ENCODE assay signal across 13 cellular contexts in the genomic region with DNA sequence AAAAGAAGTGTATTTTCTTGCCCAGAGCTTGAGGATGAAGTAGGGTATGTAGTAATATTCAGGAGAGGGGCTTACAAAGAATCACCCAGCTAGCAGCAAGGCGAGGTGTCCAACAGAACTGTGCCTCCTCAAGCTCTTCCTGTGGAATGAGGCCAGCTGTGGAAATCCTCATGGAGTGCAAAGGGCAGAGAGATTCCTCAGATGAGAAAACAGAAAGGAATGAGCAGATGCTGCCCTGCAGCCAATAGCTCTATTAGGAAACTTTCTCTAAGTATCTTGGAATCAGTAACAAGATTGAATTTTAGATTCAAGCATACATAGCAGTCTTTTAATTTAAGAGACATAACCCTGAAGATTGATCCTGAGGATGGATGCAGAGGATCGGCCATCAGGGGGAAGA. TPM values are rescaled to one million over a fixed set of nuclear protein-coding genes. Genes with fewer than 3 reads are reported as not detected.
DNase-seq lines count a peak whose midpoint lies in the region; ATAC-seq, FAIRE-seq and TF ChIP-seq lines count a peak whose summit lies in the region.
"Not testable (repeated sequence)": the region's sequence is repeated elsewhere in the genome, so short reads cannot be mapped to it uniquely, and the experiment has no call there.
"Had no signal": no experiment of that assay in that cellular context is flagged by ENCODE, and none has a peak within 500 bp of the region (broad histone marks: within the 10 kb centered on the region; RNA-seq: fewer than 3 reads in every experiment).

No MANE protein-coding gene starts in this region.

- dilution Hi-C loops in endothelial cell of umbilical vein (cut with MboI; ENCODE audit: extremely low pct_ligation_motif_present, low sequenced_read_pairs), result not testable (repeated sequence)

- CTCF ChIA-PET in A549 (lab: Yijun Ruan, JAX); endothelial cell of umbilical vein (lab: Charles Lee): not testable (repeated sequence)

- FAIRE-seq in A549 (lab: Jason Lieb, UNC), result not testable (repeated sequence)
- FAIRE-seq in endothelial cell of umbilical vein (lab: Jason Lieb, UNC), result peak; percentile 76

- H4K20me1 ChIP-seq in endothelial cell of umbilical vein (replicated peaks; ENCODE audit: control insufficient read depth, extremely low read depth, insufficient read depth, low read length), result not testable (repeated sequence)

- not testable (repeated sequence) for H3K9me3 ChIP-seq in A549; RWPE2 (ENCODE audit: severe bottlenecking); endothelial cell of umbilical vein (replicated peaks; ENCODE audit: control insufficient read depth, insufficient read depth, low read length); left lung; aorta (ENCODE audit: control insufficient read depth, low read length)

- not testable (repeated sequence) for TF ChIP-seq POLR2A in A549 (IDR thresholded peaks at IDR 0.05; ENCODE audit: low read length); endothelial cell of umbilical vein (IDR thresholded peaks at IDR 0.05; ENCODE audit: low read depth, low read length)

- not testable (repeated sequence) for H3K4me2 ChIP-seq in A549; endothelial cell of umbilical vein (ENCODE audit: insufficient read depth, low read length)

- not testable (repeated sequence) for TF ChIP-seq EP300 in A549 (IDR thresholded peaks at IDR 0.05)

- no CpG with 5 or more reads among the region's 2 CpGs for WGBS in A549 (ENCODE audit: missing lambda C conversion rate)
- WGBS in aorta, 2 donors, result no CpG with 5 or more reads among the region's 2 CpGs

- H2AFZ ChIP-seq in endothelial cell of umbilical vein (ENCODE audit: low read depth, low read length), result not testable (repeated sequence)

- H3K27me3 ChIP-seq in RWPE2 (ENCODE audit: insufficient read depth, poor library complexity, severe bottlenecking); endothelial cell of umbilical vein (ENCODE audit: control insufficient read depth in 2 of 2, insufficient read depth in 2 of 2, low read length in 2 of 2); left lung; aorta (ENCODE audit: control insufficient read depth in 1 of 2, insufficient read depth in 2 of 2, low read length in 1 of 2): not testable (repeated sequence)

- not testable (repeated sequence) for H3K9me1 ChIP-seq in endothelial cell of umbilical vein (replicated peaks; ENCODE audit: control insufficient read depth, extremely low read depth, insufficient read depth, low read length)

- not testable (repeated sequence) for H3K4me1 ChIP-seq in A549; RWPE2 (ENCODE audit: insufficient read depth, poor library complexity, severe bottlenecking); endothelial cell of umbilical vein (ENCODE audit: control insufficient read depth, extremely low read depth, insufficient read depth, low read length); left lung; aorta (ENCODE audit: control insufficient read depth in 1 of 2, insufficient read depth in 2 of 2, low read length in 2 of 2)

- not testable (repeated sequence) for H3K9ac ChIP-seq in endothelial cell of umbilical vein (replicated peaks; ENCODE audit: extremely low read depth, insufficient read depth, low read length)

- BruUV-seq in endothelial cell of umbilical vein (replicated peaks; lab: Mats Ljungman, UMichigan), result not testable (repeated sequence)

- not testable (repeated sequence) for TF ChIP-seq RAD21 in A549 (conservative IDR thresholded peaks at IDR 0.05 in 1 of 2, IDR thresholded peaks at IDR 0.05 in 1 of 2)

- ATAC-seq in A549 (peak; percentile 94 to 96), RWPE2 (ENCODE audit: low read depth) (peak; percentile 93), left cardiac atrium (peak; percentile 49 to 64), left lung (peak; percentile 43), omental fat pad (ENCODE audit: low FRiP score) (peak; percentile 68), aorta (ENCODE audit: low FRiP score) (peak; percentile 56)

- not testable (repeated sequence) for H3K4me3 ChIP-seq in A549; RWPE2 (ENCODE audit: severe bottlenecking); endothelial cell of umbilical vein (replicated peaks in 1 of 3; ENCODE audit: insufficient read depth in 1 of 3, low read depth in 1 of 3, low read length in 3 of 3); left lung; aorta (ENCODE audit: low read length in 2 of 2)

- TF ChIP-seq CTCF in A549 (IDR thresholded peaks at IDR 0.05); RWPE2 (IDR thresholded peaks at IDR 0.05; ENCODE audit: poor library complexity, severe bottlenecking); endothelial cell of umbilical vein (IDR thresholded peaks at IDR 0.05; ENCODE audit: extremely low read depth in 1 of 2, insufficient read depth in 1 of 2, low read depth in 1 of 2, low read length in 2 of 2); left lung (IDR thresholded peaks at IDR 0.05); omental fat pad (IDR thresholded peaks at IDR 0.05): not testable (repeated sequence)

- not testable (repeated sequence) for H3K27ac ChIP-seq in A549; RWPE2 (ENCODE audit: poor library complexity, severe bottlenecking); endothelial cell of umbilical vein (ENCODE audit: insufficient read depth, low read depth, low read length); left lung; aorta (ENCODE audit: low read depth in 1 of 2, low read length in 2 of 2)

- intact Hi-C loops in endothelial cell of umbilical vein (cut with micrococcal nuclease); left cardiac atrium (cut with DNase I); left lung (cut with DNase I); aorta (cut with DNase I): not testable (repeated sequence)

- POLR2A ChIA-PET in A549 (lab: Yijun Ruan, JAX); endothelial cell of umbilical vein (lab: Charles Lee): not testable (repeated sequence)

- H3K36me3 ChIP-seq in RWPE2 (ENCODE audit: low read depth); endothelial cell of umbilical vein (ENCODE audit: control insufficient read depth in 2 of 2, extremely low read depth in 1 of 2, insufficient read depth in 2 of 2, low read length in 2 of 2); left lung; aorta (ENCODE audit: control insufficient read depth in 1 of 2, insufficient read depth in 2 of 2, low read length in 1 of 2): not testable (repeated sequence)

- not testable (repeated sequence) for DNase-seq in A549 (ENCODE audit: low read depth in 1 of 2, low spot score in 1 of 2); RWPE2 (ENCODE audit: low spot score); endothelial cell of umbilical vein (ENCODE audit: low read depth, low spot score); left cardiac atrium; left lung; omental fat pad (ENCODE audit: low spot score); aorta

- not testable (repeated sequence) for H3K79me2 ChIP-seq in endothelial cell of umbilical vein (ENCODE audit: control insufficient read depth, insufficient read depth, low read length)

RNA-seq across cellular contexts. Expression of a gene that starts 38.2 kb away (rescaled TPM):
- polyA plus RNA-seq in A549 (2011; rRNA removed), result not detected in 2 replicates
- polyA plus RNA-seq in A549 (2012; cell fraction: cytosol; rRNA removed), result not detected in 2 replicates
- polyA plus RNA-seq in A549 (2012; cell fraction: nucleus; rRNA removed), result 0.07 TPM in 1 of 2 replicates, not detected in the other
- not detected in 3 replicates for polyA plus RNA-seq in A549 (2017; fragmentation: RNase III; extraction: RNeasy Plus Mini Kit Qiagen cat#74134 plus additional on column Dnase treatment)
- polyA minus RNA-seq in A549 (2011; rRNA and poly(A)+ RNA removed), result not detected in 2 replicates
- total RNA-seq in endothelial cell of umbilical vein, result 0.40 TPM in 1 of 2 replicates, not detected in the other
- not detected in 2 replicates for polyA plus RNA-seq in endothelial cell of umbilical vein
- 0.03 and 0.04 TPM in 2 replicates for polyA plus RNA-seq in endothelial cell of umbilical vein (2011; cell fraction: cytosol; rRNA removed)
- 1.1 and 1.2 TPM in 2 replicates for polyA plus RNA-seq in endothelial cell of umbilical vein (2011; cell fraction: nucleus; rRNA removed)
- polyA plus RNA-seq in endothelial cell of umbilical vein (2012), result 0.25 TPM in 1 of 2 replicates, not detected in the other
- 1.0 TPM in 1 of 2 replicates, not detected in the other for polyA minus RNA-seq in endothelial cell of umbilical vein
- polyA minus RNA-seq in endothelial cell of umbilical vein (2011; cell fraction: cytosol; rRNA and poly(A)+ RNA removed), result not detected
- 5.0 and 7.0 TPM in 2 replicates for polyA minus RNA-seq in endothelial cell of umbilical vein (2011; cell fraction: nucleus; rRNA and poly(A)+ RNA removed)
- total RNA-seq in left cardiac atrium, result under 1 TPM; 0.12 to 0.21 TPM
- under 1 TPM; 0.79 to 0.97 TPM for total RNA-seq in left lung
- 1 to 10 TPM in 1 of 4 donors, under 1 TPM in 2, not detected in 1; 0.38 to 3.3 (median 0.48) TPM for total RNA-seq in omental fat pad
- total RNA-seq in aorta, result 1 to 10 TPM in 1 of 2 donors, under 1 TPM in 1; 0.36 to 1.2 TPM
- polyA plus RNA-seq in aorta, result under 1 TPM in 1 of 2 donors, not detected in 1; 0.15 TPM
- total RNA-seq: GM12878, H1, H7 had no signal
- polyA plus RNA-seq: CD14-positive monocyte; CD8-positive, alpha-beta memory T cell; GM23248; H1 had no signal

Comparison
In these comparisons a context has a peak if more than half of its experiments do, and no peak if none do; other contexts are left out.
1. ATAC-seq: peak in every context shown above with its lines; median percentile 95 in A549; 93 in RWPE2; 68 in omental fat pad; 56 in left cardiac atrium; 56 in aorta; 43 in left lung.